Comparison of ENCODE assay signal across 13 cellular contexts in the genomic region with DNA sequence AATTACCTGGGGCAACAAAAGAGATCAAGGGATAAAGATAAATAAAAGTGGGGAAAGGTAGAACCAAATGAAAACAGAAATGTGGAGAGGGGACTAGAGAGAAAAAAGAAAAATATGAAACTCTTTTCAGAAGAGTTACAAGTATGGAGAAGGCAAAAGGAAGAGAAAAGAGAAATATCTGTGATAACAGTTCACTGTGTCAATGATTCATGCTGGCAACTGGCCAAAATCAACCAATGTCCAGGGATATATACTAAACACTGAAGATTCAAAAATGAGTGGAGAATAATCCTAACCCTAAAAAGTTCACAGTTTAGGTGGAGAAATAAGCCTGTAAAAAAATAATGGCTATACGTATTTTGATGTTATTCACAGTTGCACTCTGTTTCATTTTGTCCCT.
DNase-seq lines count a peak whose midpoint lies in the region; ATAC-seq and TF ChIP-seq lines count a peak whose summit lies in the region.
"Had no signal": no experiment of that assay in that cellular context is flagged by ENCODE, and none has a peak within 500 bp of the region (broad histone marks: within the 10 kb centered on the region; RNA-seq: fewer than 3 reads in every experiment).

No MANE protein-coding gene starts in this region.

- ATAC-seq in HG03095 (IDR thresholded peaks at IDR 0.05; ENCODE audit: unreplicated experiment) = no peak
- ATAC-seq: naive thymus-derived CD8-positive, alpha-beta T cell had no signal

- WGBS in HUES64 = 95% methylated on average over 1 of the region's 1 CpG

- H3K9me3 ChIP-seq in HUES64 (ENCODE audit: insufficient read depth, low read depth, low read length) (no peaks in the 10 kb centered on the region), OCI-LY7 (ENCODE audit: low read length) (no peaks in the 10 kb centered on the region)

- H2AFZ ChIP-seq in OCI-LY7 (ENCODE audit: low read length) = no peak overlapping the region

- no peak overlapping the region for H3K9ac ChIP-seq in HUES64 (ENCODE audit: low read depth, low read length)

- intact Hi-C loops in OCI-LY7 (cut with micrococcal nuclease; ENCODE audit: unreplicated experiment) = no loop called here

- H4K20me1 ChIP-seq in OCI-LY7 (ENCODE audit: insufficient read depth, low read length) = no peaks in the 10 kb centered on the region

- H3K4me3 ChIP-seq in HUES64 (ENCODE audit: low read length) (no peak overlapping the region), OCI-LY7 (ENCODE audit: low read depth, low read length, poor library complexity, severe bottlenecking) (no peak overlapping the region)
- H3K4me3 ChIP-seq: smooth muscle cell had no signal

- H3K4me1 ChIP-seq in HUES64 (ENCODE audit: insufficient read depth, low read length) (peaks cover 59% of the 10 kb centered on the region), OCI-LY7 (ENCODE audit: insufficient read depth, low read length, poor library complexity, severe bottlenecking) (no peaks in the 10 kb centered on the region)

- in situ Hi-C loops in Caki2 (cut with HindIII; ENCODE audit: low pct_unique_long_range_greater_than_20kb, low sequenced_read_pairs) = no loop called here

- no peak overlapping the region for H3K4me2 ChIP-seq in OCI-LY7 (ENCODE audit: low read length)
- H3K4me2 ChIP-seq: smooth muscle cell had no signal

- no peak for TF ChIP-seq CTCF in OCI-LY7 (conservative IDR thresholded peaks at IDR 0.05; ENCODE audit: low read length)

- H3K9me2 ChIP-seq in OCI-LY7 (ENCODE audit: insufficient read depth, low read length) = no peaks in the 10 kb centered on the region

- no peaks in the 10 kb centered on the region for H3K36me3 ChIP-seq in HUES64 (ENCODE audit: insufficient read depth, low read length)
- H3K36me3 ChIP-seq in OCI-LY7 (ENCODE audit: insufficient read depth, low read length) = no peaks in the 10 kb centered on the region

- no peaks in the 10 kb centered on the region for H3K79me2 ChIP-seq in OCI-LY7 (ENCODE audit: insufficient read depth, low read depth, low read length)

- H3K27ac ChIP-seq in HUES64 (ENCODE audit: low read depth, low read length) (peak overlapping the region; percentile 70; the same call in 1 of the 2 replicates), OCI-LY7 (ENCODE audit: low read depth, low read length, poor library complexity, severe bottlenecking) (no peak overlapping the region)

- CTCF ChIA-PET in OCI-LY7 (lab: Charles Lee; ENCODE audit: unreplicated experiment) = no interaction called here

- DNase-seq in Caki2 (ENCODE audit: low read depth) = peak; percentile 41
- DNase-seq in amniotic stem cell (lab: John Stamatoyannopoulos, UW) = peak; percentile 11
- peak; percentile 47 for DNase-seq in kidney glomerular epithelial cell (lab: John Stamatoyannopoulos, UW)
- no peak for DNase-seq in activated CD4-positive, alpha-beta T cell treated with anti-CD3 and anti-CD28 coated beads, Interleukin-2, amount 50 U/mL, for 1 hour
- DNase-seq in UCSD-AML1 (lab: John Stamatoyannopoulos, UW; ENCODE audit: unreplicated experiment) = no peak
- DNase-seq in OCI-LY7 (ENCODE audit: low spot score) = no peak
- DNase-seq: effector memory CD4-positive, alpha-beta T cell; GOT3; naive thymus-derived CD8-positive, alpha-beta T cell; stimulated activated CD8-positive, alpha-beta memory T cell treated with anti-CD3 and anti-CD28 coated beads, Interleukin-4, amount 100 ng/mL, for 48 hours had no signal

- H3K27me3 ChIP-seq in HUES64 (ENCODE audit: insufficient read depth, low read length) = peaks cover 43% of the 10 kb centered on the region

- no TSS peak for BruUV-seq in OCI-LY7 (replicated peaks; lab: Mats Ljungman, UMichigan)

- POLR2A ChIA-PET in OCI-LY7 (lab: Charles Lee) = interaction anchor here (0.8 to 1.2 kb wide), 3 partner anchors 20 to 314 kb away, joined by 3 read pairs; no protein-coding TSS in a partner anchor

Comparison
In these comparisons a context has a peak if more than half of its experiments do, and no peak if none do; other contexts are left out.
1. DNase-seq: peak in Caki2 (single experiment), amniotic stem cell (single experiment) and kidney glomerular epithelial cell (single experiment); none in activated CD4-positive, alpha-beta T cell treated with anti-CD3 and anti-CD28 coated beads, Interleukin-2, amount 50 U/mL, for 1 hour (single experiment), UCSD-AML1 (single experiment) and OCI-LY7 (single experiment).